Comparison of ENCODE assay signal across 9 cellular contexts in genomic region chr16:72938426-72939164, GRCh38.
DNase-seq lines count a peak whose midpoint lies in the region; ATAC-seq and TF ChIP-seq lines count a peak whose summit lies in the region.
"Had no signal": no experiment of that assay in that cellular context is flagged by ENCODE, and none has a peak within 500 bp of the region (broad histone marks: within the 10 kb centered on the region; RNA-seq: fewer than 3 reads in every experiment).

No MANE protein-coding gene starts in this region.

- 53 to 60% methylated on average over 19 of the region's 19 CpGs for WGBS in lower leg skin, 2 donors
- WGBS in suprapubic skin: 59% methylated on average over 19 of the region's 19 CpGs

- DNase-seq in MG63 (peak; percentile 89), chondrocyte (ENCODE audit: low spot score) (no peak), lower leg skin (ENCODE audit: low spot score in 2 of 2) (peak; percentile 83 to 95), suprapubic skin (ENCODE audit: low spot score in 2 of 2) (peak; percentile 87 to 94), immature natural killer cell (no peak), superior temporal gyrus (ENCODE audit: extremely low spot score) (no peak)
- DNase-seq: NCI-H1048 had no signal

- no peaks in the 10 kb centered on the region for H3K9me3 ChIP-seq in MG63
- H3K9me3 ChIP-seq in suprapubic skin: no peaks in the 10 kb centered on the region

- no peaks in the 10 kb centered on the region for H3K36me3 ChIP-seq in MG63
- no peaks in the 10 kb centered on the region for H3K36me3 ChIP-seq in suprapubic skin

- H3K9me3 Mint-ChIP-seq in chondrocyte (ENCODE audit: low read depth): no peaks in the 10 kb centered on the region
- no peaks in the 10 kb centered on the region for H3K9me3 Mint-ChIP-seq in immature natural killer cell

- TF ChIP-seq POLR2A in lower leg skin (IDR thresholded peaks at IDR 0.05) (no peak), suprapubic skin (IDR thresholded peaks at IDR 0.05) (no peak)

- H3K27me3 ChIP-seq in MG63: no peaks in the 10 kb centered on the region
- H3K27me3 ChIP-seq in suprapubic skin: no peaks in the 10 kb centered on the region

- no peak overlapping the region for H3K4me3 ChIP-seq in MG63
- no peak overlapping the region for H3K4me3 ChIP-seq in lower leg skin (ENCODE audit: low read depth, poor library complexity, severe bottlenecking)
- H3K4me3 ChIP-seq in suprapubic skin: no peak overlapping the region

- no peak for ATAC-seq in GM21576 (IDR thresholded peaks at IDR 0.05; ENCODE audit: unreplicated experiment)
- no peak for ATAC-seq in GM18867 (IDR thresholded peaks at IDR 0.05; ENCODE audit: unreplicated experiment)

- no peak for TF ChIP-seq EP300 in suprapubic skin (IDR thresholded peaks at IDR 0.05)

- H3K36me3 Mint-ChIP-seq in chondrocyte (ENCODE audit: low read depth) (peaks cover 11% of the 10 kb centered on the region), immature natural killer cell (peaks cover 0 to 3% (median 0%) of the 10 kb centered on the region in 3 donors)

- peak overlapping the region; percentile 83 for H3K27ac ChIP-seq in suprapubic skin

- no peak for TF ChIP-seq CTCF in chondrocyte (IDR thresholded peaks at IDR 0.05)
- TF ChIP-seq CTCF in lower leg skin (IDR thresholded peaks at IDR 0.05): no peak
- no peak for TF ChIP-seq CTCF in suprapubic skin (IDR thresholded peaks at IDR 0.05)

- H3K4me3 Mint-ChIP-seq in chondrocyte (ENCODE audit: unreplicated experiment) (peak overlapping the region; percentile 39), immature natural killer cell (no peak overlapping the region)

- intact Hi-C loops in lower leg skin (cut with DNase I; ENCODE audit: low total_unique reads): no loop called here

- H3K27ac Mint-ChIP-seq in chondrocyte (ENCODE audit: unreplicated experiment) (peak overlapping the region; percentile 96), immature natural killer cell (no peak overlapping the region)

- H3K27me3 Mint-ChIP-seq in chondrocyte (ENCODE audit: low read depth) (no peaks in the 10 kb centered on the region), immature natural killer cell (ENCODE audit: low read depth in 3 of 3) (peaks cover 0 to 4% (median 1%) of the 10 kb centered on the region in 3 donors)

- peaks cover 80% of the 10 kb centered on the region for H3K4me1 Mint-ChIP-seq in chondrocyte (ENCODE audit: low read depth)
- no peaks in the 10 kb centered on the region for H3K4me1 Mint-ChIP-seq in immature natural killer cell

- peaks cover 43% of the 10 kb centered on the region for H3K4me1 ChIP-seq in suprapubic skin

Comparison
In these comparisons a context has a peak if more than half of its experiments do, and no peak if none do; other contexts are left out.
1. DNase-seq: peak in MG63 (single experiment), lower leg skin (2 of 2) and suprapubic skin (2 of 2); none in chondrocyte (single experiment), immature natural killer cell (0 of 3) and superior temporal gyrus (single experiment).